ENCODE assay signal across 1 cellular context in genomic region chr6:95548188-95548837, GRCh38.
TF ChIP-seq lines count a peak whose summit lies in the region.

No MANE protein-coding gene starts in this region.

TF ChIP-seq in K562, 482 proteins besides CTCF, POLR2A, EP300 and RAD21:
- TF ChIP-seq SMC3 (conservative IDR thresholded peaks at IDR 0.05; ENCODE audit: insufficient read depth, low read depth, low read length) (no peak), PATZ1 (CRISPR knock-in tag; IDR thresholded peaks at IDR 0.05; ENCODE audit: borderline replicate concordance) (no peak), YY1 (IDR thresholded peaks at IDR 0.05; ENCODE audit: borderline replicate concordance in 1 of 3, control insufficient read depth in 1 of 3, extremely low read depth in 1 of 3, insufficient read depth in 3 of 3, insufficient read length in 1 of 3, insufficient replicate concordance in 2 of 3, low read depth in 1 of 3, low read length in 2 of 3) (no peak), TAF7 (tag; IDR thresholded peaks at IDR 0.05) (no peak), EP400 (IDR thresholded peaks at IDR 0.05) (no peak)
- TF ChIP-seq, protein P1, sequence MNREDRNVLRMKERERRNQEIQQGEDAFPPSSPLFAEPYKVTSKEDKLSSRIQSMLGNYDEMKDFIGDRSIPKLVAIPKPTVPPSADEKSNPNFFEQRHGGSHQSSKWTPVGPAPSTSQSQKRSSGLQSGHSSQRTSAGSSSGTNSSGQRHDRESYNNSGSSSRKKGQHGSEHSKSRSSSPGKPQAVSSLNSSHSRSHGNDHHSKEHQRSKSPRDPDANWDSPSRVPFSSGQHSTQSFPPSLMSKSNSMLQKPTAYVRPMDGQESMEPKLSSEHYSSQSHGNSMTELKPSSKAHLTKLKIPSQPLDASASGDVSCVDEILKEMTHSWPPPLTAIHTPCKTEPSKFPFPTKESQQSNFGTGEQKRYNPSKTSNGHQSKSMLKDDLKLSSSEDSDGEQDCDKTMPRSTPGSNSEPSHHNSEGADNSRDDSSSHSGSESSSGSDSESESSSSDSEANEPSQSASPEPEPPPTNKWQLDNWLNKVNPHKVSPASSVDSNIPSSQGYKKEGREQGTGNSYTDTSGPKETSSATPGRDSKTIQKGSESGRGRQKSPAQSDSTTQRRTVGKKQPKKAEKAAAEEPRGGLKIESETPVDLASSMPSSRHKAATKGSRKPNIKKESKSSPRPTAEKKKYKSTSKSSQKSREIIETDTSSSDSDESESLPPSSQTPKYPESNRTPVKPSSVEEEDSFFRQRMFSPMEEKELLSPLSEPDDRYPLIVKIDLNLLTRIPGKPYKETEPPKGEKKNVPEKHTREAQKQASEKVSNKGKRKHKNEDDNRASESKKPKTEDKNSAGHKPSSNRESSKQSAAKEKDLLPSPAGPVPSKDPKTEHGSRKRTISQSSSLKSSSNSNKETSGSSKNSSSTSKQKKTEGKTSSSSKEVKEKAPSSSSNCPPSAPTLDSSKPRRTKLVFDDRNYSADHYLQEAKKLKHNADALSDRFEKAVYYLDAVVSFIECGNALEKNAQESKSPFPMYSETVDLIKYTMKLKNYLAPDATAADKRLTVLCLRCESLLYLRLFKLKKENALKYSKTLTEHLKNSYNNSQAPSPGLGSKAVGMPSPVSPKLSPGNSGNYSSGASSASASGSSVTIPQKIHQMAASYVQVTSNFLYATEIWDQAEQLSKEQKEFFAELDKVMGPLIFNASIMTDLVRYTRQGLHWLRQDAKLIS (CRISPR knock-in tag; IDR thresholded peaks at IDR 0.05) = no peak
- TF ChIP-seq, protein P2, sequence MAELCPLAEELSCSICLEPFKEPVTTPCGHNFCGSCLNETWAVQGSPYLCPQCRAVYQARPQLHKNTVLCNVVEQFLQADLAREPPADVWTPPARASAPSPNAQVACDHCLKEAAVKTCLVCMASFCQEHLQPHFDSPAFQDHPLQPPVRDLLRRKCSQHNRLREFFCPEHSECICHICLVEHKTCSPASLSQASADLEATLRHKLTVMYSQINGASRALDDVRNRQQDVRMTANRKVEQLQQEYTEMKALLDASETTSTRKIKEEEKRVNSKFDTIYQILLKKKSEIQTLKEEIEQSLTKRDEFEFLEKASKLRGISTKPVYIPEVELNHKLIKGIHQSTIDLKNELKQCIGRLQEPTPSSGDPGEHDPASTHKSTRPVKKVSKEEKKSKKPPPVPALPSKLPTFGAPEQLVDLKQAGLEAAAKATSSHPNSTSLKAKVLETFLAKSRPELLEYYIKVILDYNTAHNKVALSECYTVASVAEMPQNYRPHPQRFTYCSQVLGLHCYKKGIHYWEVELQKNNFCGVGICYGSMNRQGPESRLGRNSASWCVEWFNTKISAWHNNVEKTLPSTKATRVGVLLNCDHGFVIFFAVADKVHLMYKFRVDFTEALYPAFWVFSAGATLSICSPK (IDR thresholded peaks at IDR 0.05; ENCODE audit: borderline replicate concordance) = no peak
